Comparison of ENCODE assay signal across 28 cellular contexts in the genomic region with DNA sequence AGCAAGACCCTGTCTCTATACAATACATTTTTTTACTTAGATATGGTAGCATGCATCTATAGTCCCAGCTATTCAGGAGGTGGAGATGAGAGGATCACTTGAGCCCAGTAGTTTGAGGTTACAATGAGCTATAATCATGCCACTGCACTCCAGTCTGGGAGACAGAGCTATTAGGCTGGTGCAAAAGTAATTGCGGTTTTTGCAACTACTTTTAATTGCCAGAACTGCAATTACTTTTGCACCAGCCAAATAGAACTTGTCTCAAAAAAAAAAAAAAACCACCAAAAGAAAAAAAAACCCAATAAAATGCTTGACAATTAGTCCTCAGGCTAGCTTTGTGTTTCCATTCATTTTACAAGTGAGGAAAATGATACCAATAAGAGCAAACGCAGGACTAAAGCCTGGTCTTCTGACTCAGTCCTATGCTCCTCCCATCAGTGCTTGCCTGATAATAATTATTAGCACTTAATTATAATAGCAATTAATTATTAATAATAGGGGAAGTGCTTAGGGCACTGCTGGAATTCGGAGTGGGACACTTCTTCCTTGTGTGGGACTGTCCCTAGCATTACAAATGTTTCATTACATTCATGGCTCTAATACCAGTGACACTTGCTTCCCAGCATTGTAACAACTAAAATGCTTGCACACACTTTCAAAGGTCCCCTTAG.
"Had no signal": no experiment of that assay in that cellular context is flagged by ENCODE, and none has a peak within 500 bp of the region (broad histone marks: within the 10 kb centered on the region; RNA-seq: fewer than 3 reads in every experiment).

No MANE protein-coding gene starts in this region.

- FAIRE-seq: endometrium, endothelial cell of umbilical vein, frontal cortex had no signal

- H3K79me2 ChIP-seq: hepatocyte had no signal

- H3K4me2 ChIP-seq: hepatocyte had no signal

- DNase-seq: colonic mucosa; cortex of kidney; dermis blood vessel endothelial cell; dorsolateral prefrontal cortex; effector CD4-positive, alpha-beta T cell; effector CD8-positive, alpha-beta T cell; effector memory CD4-positive, alpha-beta T cell; effector memory CD8-positive, alpha-beta T cell; endodermal cell; erythroblast; esophagus squamous epithelium; foreskin fibroblast; foreskin keratinocyte; foreskin melanocyte; gastrocnemius medialis; glutamatergic neuron; head of caudate nucleus; heart left ventricle; heart right ventricle had no signal

- H3K4me3 ChIP-seq: colonic mucosa, coronary artery, dorsolateral prefrontal cortex, esophagus muscularis mucosa, esophagus squamous epithelium, gastrocnemius medialis, gastroesophageal sphincter, heart left ventricle, heart right ventricle, hepatocyte had no signal

- H3K27ac ChIP-seq: colonic mucosa, coronary artery, dorsolateral prefrontal cortex, epithelial cell of prostate, esophagus muscularis mucosa, esophagus squamous epithelium, foreskin keratinocyte, gastrocnemius medialis, gastroesophageal sphincter, heart left ventricle, heart right ventricle, hepatocyte had no signal

- H3K36me3 ChIP-seq: colonic mucosa, esophagus muscularis mucosa, esophagus squamous epithelium, gastrocnemius medialis, gastroesophageal sphincter, heart left ventricle, heart right ventricle had no signal

- H3K27me3 ChIP-seq: colonic mucosa, esophagus muscularis mucosa, esophagus squamous epithelium, gastrocnemius medialis, gastroesophageal sphincter, heart left ventricle, hepatocyte had no signal

- H3K4me1 ChIP-seq: colonic mucosa, esophagus muscularis mucosa, esophagus squamous epithelium, foreskin keratinocyte, gastrocnemius medialis, gastroesophageal sphincter, heart left ventricle, heart right ventricle had no signal

- H2AFZ ChIP-seq: hepatocyte had no signal

- ATAC-seq: effector memory CD8-positive, alpha-beta T cell; esophagus mucosa; foreskin keratinocyte; gastrocnemius medialis; gastroesophageal sphincter; heart left ventricle; heart right ventricle had no signal

- H3K9me3 ChIP-seq: colonic mucosa, esophagus muscularis mucosa, esophagus squamous epithelium, gastrocnemius medialis, gastroesophageal sphincter, heart left ventricle, heart right ventricle had no signal
